In the genomic region with DNA sequence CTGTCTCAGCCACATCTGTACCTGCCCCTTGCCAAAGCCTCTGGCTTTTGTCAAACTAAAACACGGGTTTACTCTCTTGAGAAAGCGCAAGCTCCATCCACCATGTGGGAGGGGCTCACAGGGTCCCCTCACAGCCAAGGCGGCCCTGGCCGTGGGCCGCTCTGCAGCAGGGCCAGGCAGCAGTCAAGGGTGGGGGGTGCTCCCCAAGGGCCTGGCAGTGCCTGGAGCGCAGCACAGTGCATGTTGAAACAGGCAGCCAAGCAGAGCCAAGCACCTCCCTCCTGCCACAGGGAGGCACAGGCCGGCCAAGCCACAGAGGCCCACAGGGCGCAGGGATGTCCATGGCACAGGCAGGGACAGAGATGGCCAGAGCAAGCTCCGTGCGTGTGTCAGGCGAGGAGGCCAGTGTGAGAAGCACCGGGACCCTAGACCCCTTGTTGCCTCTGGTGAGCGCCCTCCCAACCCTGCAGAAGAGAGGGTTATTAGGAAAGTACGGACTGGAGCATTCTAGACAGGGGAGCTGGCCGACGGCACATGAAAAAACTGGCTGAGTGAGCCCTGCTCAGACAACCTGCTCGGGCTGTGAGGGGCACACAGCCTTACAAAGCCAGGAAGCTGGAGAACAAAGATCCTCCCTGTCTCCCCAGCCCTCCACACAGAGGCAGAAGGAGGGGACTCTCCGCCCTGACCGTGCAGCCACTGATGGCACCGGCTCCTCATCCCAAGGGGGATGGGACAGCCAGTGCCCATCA, we compare ENCODE assay signal across 9 cellular contexts. TPM values are rescaled to one million over a fixed set of nuclear protein-coding genes. Genes with fewer than 3 reads are reported as not detected.
DNase-seq lines count a peak whose midpoint lies in the region; ATAC-seq, FAIRE-seq and TF ChIP-seq lines count a peak whose summit lies in the region.
"Had no signal": no experiment of that assay in that cellular context is flagged by ENCODE, and none has a peak within 500 bp of the region (broad histone marks: within the 10 kb centered on the region; RNA-seq: fewer than 3 reads in every experiment).

No MANE protein-coding gene starts in this region.

- H3K4me1 ChIP-seq in kidney (ENCODE audit: control insufficient read depth in 1 of 2, insufficient read depth in 1 of 2, low read depth in 1 of 2, low read length in 2 of 2): peaks cover 0 to 3% of the 10 kb centered on the region in 2 donors
- no peaks in the 10 kb centered on the region for H3K4me1 ChIP-seq in spleen

- no peak overlapping the region for H3K9ac ChIP-seq in kidney (ENCODE audit: low read length in 2 of 2)

- H3K27ac ChIP-seq in kidney (ENCODE audit: low read depth in 2 of 2, low read length in 2 of 2) (no peak overlapping the region), spleen (no peak overlapping the region)

- ATAC-seq in HG02571 (IDR thresholded peaks at IDR 0.05; ENCODE audit: unreplicated experiment): no peak

- 56 to 83% (median 78%) methylated on average over 18 to 20 of the region's 20 CpGs for WGBS in spleen, 5 donors

- H3K27me3 ChIP-seq in spleen (replicated peaks in 1 of 7): no peaks in the 10 kb centered on the region
- H3K27me3 ChIP-seq: esophagus muscularis mucosa had no signal

- peak; percentile 15 for DNase-seq in NCI-H1694 (lab: John Stamatoyannopoulos, UW)
- peak; percentile 75 for DNase-seq in cerebellum (ENCODE audit: low spot score)
- DNase-seq in kidney: peak; percentile 73
- DNase-seq in spleen: peak; percentile 56
- no peak for DNase-seq in activated CD4-positive, CD25-positive, alpha-beta regulatory T cell (lab: John Stamatoyannopoulos, UW)
- DNase-seq in mesenteric fat pad (ENCODE audit: low spot score): no peak
- no peak for DNase-seq in NCI-H146 (lab: John Stamatoyannopoulos, UW)

- H3K4me3 ChIP-seq in kidney (ENCODE audit: low read length in 2 of 2) (no peak overlapping the region), spleen (no peak overlapping the region)

- intact Hi-C loops in kidney (cut with DNase I) (no loop called here), spleen (cut with DNase I; ENCODE audit: low total_unique reads) (no loop called here)

- no peak for TF ChIP-seq CTCF in kidney (IDR thresholded peaks at IDR 0.05; ENCODE audit: borderline replicate concordance, extremely low read depth, insufficient read depth)
- no peak for TF ChIP-seq CTCF in spleen (IDR thresholded peaks at IDR 0.05 in 8 of 11, conservative IDR thresholded peaks at IDR 0.05 in 3 of 11)

- no peak for FAIRE-seq in kidney (lab: Jason Lieb, UNC)

- TF ChIP-seq POLR2A in spleen (IDR thresholded peaks at IDR 0.05): no peak

- H3K36me3 ChIP-seq in kidney (ENCODE audit: control insufficient read depth in 1 of 2, insufficient read depth in 2 of 2, low read length in 2 of 2) (no peaks in the 10 kb centered on the region), spleen (no peaks in the 10 kb centered on the region)
- H3K36me3 ChIP-seq: esophagus muscularis mucosa had no signal

- H3K9me3 ChIP-seq in kidney (ENCODE audit: control insufficient read depth in 1 of 2, low read length in 2 of 2) (no peaks in the 10 kb centered on the region), spleen (no peaks in the 10 kb centered on the region)
- H3K9me3 ChIP-seq: esophagus muscularis mucosa had no signal

RNA-seq across cellular contexts. Expression of gene FAM53A, which starts 39.0 kb away (rescaled TPM):
- total RNA-seq in cerebellum (1.6 TPM), kidney (2.9 TPM), spleen (1 to 10 TPM in 6 of 7 donors, under 1 TPM in 1; 0.60 to 4.3 (median 1.9) TPM), mesenteric fat pad (2.9 TPM)
- polyA plus RNA-seq in kidney (ENCODE audit: insufficient read depth, low read depth, low replicate concordance) (1.2 TPM), spleen (1 to 10 TPM; 1.2 to 2.7 (median 2.4) TPM)

Comparison
In these comparisons a context has a peak if more than half of its experiments do, and no peak if none do; other contexts are left out.
1. DNase-seq: peak in NCI-H1694 (single experiment), cerebellum (single experiment), kidney (single experiment) and spleen (single experiment); none in activated CD4-positive, CD25-positive, alpha-beta regulatory T cell (0 of 4), mesenteric fat pad (single experiment) and NCI-H146 (single experiment).